28 cellular contexts compared by ENCODE assay signal in the genomic region with DNA sequence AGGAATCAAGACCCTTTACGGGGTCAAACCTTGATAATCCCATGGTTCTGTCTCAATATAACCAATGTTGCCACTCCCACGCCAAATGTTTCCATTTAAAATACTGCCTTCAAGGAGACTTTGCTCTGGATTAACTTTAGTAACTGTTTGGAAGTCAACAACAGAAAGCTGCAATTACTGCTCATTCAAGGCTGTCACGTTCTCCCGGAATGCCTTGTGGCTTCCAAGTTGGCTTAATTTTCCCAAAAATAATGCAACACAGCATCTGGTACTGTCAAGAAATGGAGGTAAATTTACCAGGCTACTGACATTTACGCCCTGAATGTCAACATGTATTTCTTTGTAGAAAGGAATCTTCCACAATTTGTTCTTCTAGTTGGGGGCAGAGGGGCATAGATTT. TPM values are rescaled to one million over a fixed set of nuclear protein-coding genes. Genes with fewer than 3 reads are reported as not detected.
"Had no signal": no experiment of that assay in that cellular context is flagged by ENCODE, and none has a peak within 500 bp of the region (broad histone marks: within the 10 kb centered on the region; RNA-seq: fewer than 3 reads in every experiment).

No MANE protein-coding gene starts in this region.

- H3K9me3 ChIP-seq: ascending aorta, body of pancreas had no signal

- H3K27ac Mint-ChIP-seq: activated B cell treated with CpG ODN at 0.5 μM for 24 hours; activated CD4-positive, alpha-beta T cell treated with anti-CD3 and anti-CD28 coated beads, Interleukin-2, amount 10 ng/mL, durations not matched to agents 24 days and 14 days; activated CD8-positive, alpha-beta memory T cell treated with anti-CD3 and anti-CD28 coated beads, Interleukin-2, amount 10 ng/mL, durations not matched to agents 7 days and 5 days; activated naive CD4-positive, alpha-beta T cell treated with anti-CD3 and anti-CD28 coated beads, Interleukin-2, amount 50 U/mL, for 24 hours; activated T-cell treated with anti-CD3 and anti-CD28 coated beads, Interleukin-2, amount 50 U/mL, for 24 hours; activated T-helper 1 cell treated with anti-CD3 and anti-CD28 coated beads, Interleukin-12 subunit alpha, Interleukin-12 subunit beta, Interleukin-2, Interleukin-4 antibody, amounts not matched to agents 30 ng/mL and 10 ng/mL and 1 ng/mL, durations not matched to agents 14 hours and 24 hours and 36 hours; T-helper 17 cell had no signal

- H3K9ac ChIP-seq: KMS-11 had no signal

- H3K4me3 Mint-ChIP-seq: activated B cell treated with CpG ODN at 0.5 μM for 24 hours; activated CD4-positive, alpha-beta T cell treated with anti-CD3 and anti-CD28 coated beads, Interleukin-2, amount 10 ng/mL, durations not matched to agents 24 days and 14 days; activated CD8-positive, alpha-beta memory T cell treated with anti-CD3 and anti-CD28 coated beads, Interleukin-2, amount 10 ng/mL, durations not matched to agents 7 days and 5 days; activated naive CD4-positive, alpha-beta T cell treated with anti-CD3 and anti-CD28 coated beads, Interleukin-2, amount 50 U/mL, for 24 hours; activated T-cell treated with anti-CD3 and anti-CD28 coated beads, Interleukin-2, amount 50 U/mL, for 24 hours; activated T-helper 1 cell treated with anti-CD3 and anti-CD28 coated beads, Interleukin-12 subunit alpha, Interleukin-12 subunit beta, Interleukin-2, Interleukin-4 antibody, amounts not matched to agents 30 ng/mL and 10 ng/mL and 1 ng/mL, durations not matched to agents 14 hours and 24 hours and 36 hours; T-helper 17 cell had no signal

- H3K4me1 ChIP-seq: ascending aorta, body of pancreas had no signal

- H3K4me2 ChIP-seq: KMS-11 had no signal

- H3K4me1 Mint-ChIP-seq: activated B cell treated with CpG ODN at 0.5 μM for 24 hours; activated CD4-positive, alpha-beta T cell treated with anti-CD3 and anti-CD28 coated beads, Interleukin-2, amount 10 ng/mL, durations not matched to agents 24 days and 14 days; activated CD8-positive, alpha-beta memory T cell treated with anti-CD3 and anti-CD28 coated beads, Interleukin-2, amount 10 ng/mL, durations not matched to agents 7 days and 5 days; T-helper 17 cell had no signal

- ATAC-seq: activated CD8-positive, alpha-beta memory T cell treated with anti-CD3 and anti-CD28 coated beads, Interleukin-2, amount 10 ng/mL, durations not matched to agents 7 days and 5 days; body of pancreas; T-helper 17 cell had no signal

- H3K4me3 ChIP-seq: ascending aorta, body of pancreas had no signal

- H3K27me3 ChIP-seq: ascending aorta, body of pancreas had no signal

- H3K27ac ChIP-seq: ascending aorta, body of pancreas, KMS-11 had no signal

- H3K36me3 Mint-ChIP-seq: activated CD8-positive, alpha-beta memory T cell treated with anti-CD3 and anti-CD28 coated beads, Interleukin-2, amount 10 ng/mL, durations not matched to agents 7 days and 5 days; activated naive CD4-positive, alpha-beta T cell treated with anti-CD3 and anti-CD28 coated beads, Interleukin-2, amount 50 U/mL, for 24 hours had no signal

- H3K27me3 Mint-ChIP-seq: activated B cell treated with CpG ODN at 0.5 μM for 24 hours; activated naive CD4-positive, alpha-beta T cell treated with anti-CD3 and anti-CD28 coated beads, Interleukin-2, amount 50 U/mL, for 24 hours had no signal

- H3K36me3 ChIP-seq: ascending aorta had no signal

- H3K9me3 Mint-ChIP-seq: activated B cell treated with CpG ODN at 0.5 μM for 24 hours; activated CD4-positive, alpha-beta T cell treated with anti-CD3 and anti-CD28 coated beads, Interleukin-2, amount 10 ng/mL, durations not matched to agents 24 days and 14 days; activated naive CD4-positive, alpha-beta T cell treated with anti-CD3 and anti-CD28 coated beads, Interleukin-2, amount 50 U/mL, for 24 hours; activated T-cell treated with anti-CD3 and anti-CD28 coated beads, Interleukin-2, amount 50 U/mL, for 24 hours; activated T-helper 1 cell treated with anti-CD3 and anti-CD28 coated beads, Interleukin-12 subunit alpha, Interleukin-12 subunit beta, Interleukin-2, Interleukin-4 antibody, amounts not matched to agents 30 ng/mL and 10 ng/mL and 1 ng/mL, durations not matched to agents 14 hours and 24 hours and 36 hours had no signal

- DNase-seq: activated B cell treated with CpG ODN at 0.5 μM for 24 hours; activated CD4-positive, alpha-beta T cell treated with anti-CD3 and anti-CD28 coated beads for 1 hour; activated CD4-positive, alpha-beta T cell treated with anti-CD3 and anti-CD28 coated beads, Interleukin-2, amount 10 ng/mL, durations not matched to agents 24 days and 14 days; activated CD4-positive, alpha-beta T cell treated with anti-CD3 and anti-CD28 coated beads, Interleukin-2, amount 50 U/mL, for 48 hours; activated CD8-positive, alpha-beta memory T cell treated with anti-CD3 and anti-CD28 coated beads, Interleukin-2, amount 10 ng/mL, durations not matched to agents 7 days and 5 days; activated effector memory CD4-positive, alpha-beta T cell treated with Interleukin-2 at 50 U/mL for 16 hours; activated naive CD4-positive, alpha-beta T cell; activated T-cell treated with anti-CD3 and anti-CD28 coated beads, Interleukin-2, amount 50 U/mL, for 24 hours; body of pancreas; MV-4-11; NCI-H1092 treated with DMSO at 0.1 percent for 48 hours; NCI-H1417 treated with DMSO at 0.1 percent for 48 hours; NCI-H1694; NCI-H2029; NCI-H2107; NCI-H2171 treated with DMSO at 0.1 percent for 48 hours; NCI-H226; NCI-H526; NCI-H82; SIG-M5; T-helper 17 cell; T1000 had no signal

RNA-seq across cellular contexts. Expression of a gene that starts 38.2 kb away (rescaled TPM):
- total RNA-seq: activated CD8-positive, alpha-beta memory T cell treated with anti-CD3 and anti-CD28 coated beads, Interleukin-2, amount 10 ng/mL, durations not matched to agents 7 days and 5 days; activated T-helper 1 cell treated with anti-CD3 and anti-CD28 coated beads, Interleukin-12 subunit alpha, Interleukin-12 subunit beta, Interleukin-2, Interleukin-4 antibody, amounts not matched to agents 30 ng/mL and 10 ng/mL and 1 ng/mL, durations not matched to agents 14 hours and 24 hours and 36 hours; MCF 10A; OCI-LY7 had no signal
